Comparison of ENCODE assay signal across 1 cellular context in genomic region chr3:167723872-167724271, GRCh38.
TF ChIP-seq lines count a peak whose summit lies in the region.

No MANE protein-coding gene starts in this region.

TF ChIP-seq in K562, 482 proteins besides CTCF, POLR2A, EP300 and RAD21 (continued from another document and continues in another):
- TF ChIP-seq TAF15 (IDR thresholded peaks at IDR 0.05; ENCODE audit: low read depth, low read length), result no peak
- TF ChIP-seq ZBTB11 (CRISPR knock-in tag; IDR thresholded peaks at IDR 0.05), result no peak
- TF ChIP-seq DEAF1 (CRISPR knock-in tag; IDR thresholded peaks at IDR 0.05), result no peak
- TF ChIP-seq KDM1A (IDR thresholded peaks at IDR 0.05), result peak; percentile 41 to 48; a peak in 2 of 4 replicates
- TF ChIP-seq E2F1 (CRISPR knock-in tag; IDR thresholded peaks at IDR 0.05), result no peak
- TF ChIP-seq COPS2 (conservative IDR thresholded peaks at IDR 0.05), result no peak
- no peak for TF ChIP-seq TCF7 (IDR thresholded peaks at IDR 0.05; ENCODE audit: borderline replicate concordance)
- TF ChIP-seq NR0B1 (IDR thresholded peaks at IDR 0.05; ENCODE audit: partially characterized antibody), result no peak
- TF ChIP-seq CBFA2T2 (conservative IDR thresholded peaks at IDR 0.05), result peak; percentile 86
- no peak for TF ChIP-seq ESRRA (IDR thresholded peaks at IDR 0.05; ENCODE audit: borderline replicate concordance, low read depth)
- TF ChIP-seq ATF4 (CRISPR knock-in tag; IDR thresholded peaks at IDR 0.05), result no peak; the same call in 1 of the 2 replicates
- TF ChIP-seq KLF10 (CRISPR knock-in tag; IDR thresholded peaks at IDR 0.05), result no peak
- TF ChIP-seq DACH1 (IDR thresholded peaks at IDR 0.05; ENCODE audit: partially characterized antibody), result no peak
- 0 out of 4 replicates have a peak, but pooled peaks of 1 of the 2 experiments have one; percentile 18 for TF ChIP-seq NRF1 (conservative IDR thresholded peaks at IDR 0.05 in 1 of 2, IDR thresholded peaks at IDR 0.05 in 1 of 2)
- TF ChIP-seq MED1 (CRISPR knock-in tag; IDR thresholded peaks at IDR 0.05; ENCODE audit: borderline replicate concordance), result no peak
- TF ChIP-seq MBD1 (CRISPR knock-in tag; IDR thresholded peaks at IDR 0.05), result no peak
- no peak for TF ChIP-seq ZBTB1 (CRISPR knock-in tag; IDR thresholded peaks at IDR 0.05; ENCODE audit: borderline replicate concordance, low read depth)
- peak; percentile 88 for TF ChIP-seq STAT5A (IDR thresholded peaks at IDR 0.05; ENCODE audit: borderline replicate concordance, low read length)
- no peak for TF ChIP-seq SRSF1 (IDR thresholded peaks at IDR 0.05; ENCODE audit: low read depth, low read length)
- peak; percentile 35; the same call in 1 of the 2 replicates for TF ChIP-seq FOSL1 (tag; conservative IDR thresholded peaks at IDR 0.05)
- no peak for TF ChIP-seq PCBP2 (IDR thresholded peaks at IDR 0.05; ENCODE audit: low read depth, low read length, poor library complexity, severe bottlenecking)
- no peak for TF ChIP-seq RBM17 (IDR thresholded peaks at IDR 0.05; ENCODE audit: borderline replicate concordance, low read depth, low read length)
- TF ChIP-seq BCLAF1 (IDR thresholded peaks at IDR 0.05; ENCODE audit: borderline replicate concordance in 1 of 2, control insufficient read depth in 1 of 2, low read depth in 2 of 2, low read length in 1 of 2), result no peak
- no peak for TF ChIP-seq ZNF41 (CRISPR knock-in tag; conservative IDR thresholded peaks at IDR 0.05)
- no peak for TF ChIP-seq E2F3 (CRISPR knock-in tag; IDR thresholded peaks at IDR 0.05)
- no peak for TF ChIP-seq MTA1 (IDR thresholded peaks at IDR 0.05; ENCODE audit: borderline replicate concordance)
- no peak for TF ChIP-seq MYC (IDR thresholded peaks at IDR 0.05; ENCODE audit: low read depth, low read length)
- no peak for TF ChIP-seq MYC (CRISPR knock-in tag; IDR thresholded peaks at IDR 0.05; ENCODE audit: borderline replicate concordance, low read depth)
- TF ChIP-seq PRPF4 (IDR thresholded peaks at IDR 0.05; ENCODE audit: insufficient read depth, low read depth, low read length, poor library complexity, severe bottlenecking), result no peak
- TF ChIP-seq PURB (CRISPR knock-in tag; IDR thresholded peaks at IDR 0.05; ENCODE audit: low read depth), result no peak
- TF ChIP-seq HMG20A (CRISPR knock-in tag; conservative IDR thresholded peaks at IDR 0.05), result no peak
- no peak for TF ChIP-seq THRAP3 (IDR thresholded peaks at IDR 0.05; ENCODE audit: borderline replicate concordance)
- TF ChIP-seq CREBBP (IDR thresholded peaks at IDR 0.05; ENCODE audit: low read depth, low read length), result no peak
- TF ChIP-seq CBFA2T3 (IDR thresholded peaks at IDR 0.05), result peak; percentile 93
- no peak for TF ChIP-seq CLOCK (CRISPR knock-in tag; IDR thresholded peaks at IDR 0.05; ENCODE audit: borderline replicate concordance)
- TF ChIP-seq MCM2 (IDR thresholded peaks at IDR 0.05; ENCODE audit: low read depth), result no peak
- peak; percentile 60; the same call in 1 of the 2 replicates for TF ChIP-seq HMBOX1 (IDR thresholded peaks at IDR 0.05)
- no peak for TF ChIP-seq E4F1 (CRISPR knock-in tag; IDR thresholded peaks at IDR 0.05; ENCODE audit: borderline replicate concordance)
- TF ChIP-seq MECOM (CRISPR knock-in tag; IDR thresholded peaks at IDR 0.05), result no peak
- TF ChIP-seq CTBP1 (IDR thresholded peaks at IDR 0.05; ENCODE audit: borderline replicate concordance), result no peak
- TF ChIP-seq SRSF3 (IDR thresholded peaks at IDR 0.05; ENCODE audit: insufficient read depth, low read length), result no peak
